ENCODE assay signal across 27 cellular contexts in genomic region chr7:92910976-92911375, GRCh38.
DNase-seq lines count a peak whose midpoint lies in the region; ATAC-seq and TF ChIP-seq lines count a peak whose summit lies in the region.
"Had no signal": no experiment of that assay in that cellular context is flagged by ENCODE, and none has a peak within 500 bp of the region (broad histone marks: within the 10 kb centered on the region; RNA-seq: fewer than 3 reads in every experiment).

No MANE protein-coding gene starts in this region.

- H2AFZ ChIP-seq in PC-3 (ENCODE audit: low read length): no peak overlapping the region

- no peaks in the 10 kb centered on the region for H3K36me3 ChIP-seq in PC-3 (ENCODE audit: low read depth, low read length)
- H3K36me3 ChIP-seq: BE2C; BLaER1; BLaER1 treated with 17β-estradiol and CSF1 and Interleukin-3, amounts not matched to agents 10 nM and 100 nM had no signal

- no peaks in the 10 kb centered on the region for H3K9me2 ChIP-seq in PC-3 (replicated peaks; ENCODE audit: low read length)

- peak overlapping the region; percentile 17; the same call in 1 of the 2 replicates for H3K27ac ChIP-seq in PC-3 (ENCODE audit: low read length)
- H3K27ac ChIP-seq: 22Rv1; A549; BLaER1; BLaER1 treated with 17β-estradiol and CSF1 and Interleukin-3, amounts not matched to agents 10 nM and 100 nM; C4-2B had no signal

- BruUV-seq in PC-3 (replicated peaks; lab: Mats Ljungman, UMichigan): no TSS peak

- no peaks in the 10 kb centered on the region for H3K9me3 ChIP-seq in PC-3 (ENCODE audit: low read length)
- H3K9me3 ChIP-seq: A549; BE2C; BLaER1; BLaER1 treated with 17β-estradiol and CSF1 and Interleukin-3, amounts not matched to agents 10 nM and 100 nM; Caco-2 had no signal

- H3K4me2 ChIP-seq in PC-3 (ENCODE audit: low read length): peak overlapping the region; percentile 33
- H3K4me2 ChIP-seq: A549; BLaER1; BLaER1 treated with 17β-estradiol and CSF1 and Interleukin-3, amounts not matched to agents 10 nM and 100 nM had no signal

- POLR2A ChIA-PET in PC-3 (lab: Charles Lee; ENCODE audit: unreplicated experiment): no interaction called here

- H3K79me2 ChIP-seq in PC-3 (ENCODE audit: low read length): no peaks in the 10 kb centered on the region

- peak; percentile 98 for ATAC-seq in PC-3
- ATAC-seq: A549; CD8-positive, alpha-beta T cell had no signal

- peaks cover 3% of the 10 kb centered on the region for H3F3A ChIP-seq in PC-3 (ENCODE audit: low read length, unreplicated experiment)

- no peaks in the 10 kb centered on the region for H3K27me3 ChIP-seq in PC-3 (ENCODE audit: low read length)
- H3K27me3 ChIP-seq: BE2C; BLaER1; BLaER1 treated with 17β-estradiol and CSF1 and Interleukin-3, amounts not matched to agents 10 nM and 100 nM had no signal

- intact Hi-C loops in PC-3 (cut with micrococcal nuclease): loop anchor here (10.0 kb wide), 2 partner anchors 104 to 146 kb away; no protein-coding TSS in a partner anchor

- H3K4me1 ChIP-seq in PC-3 (ENCODE audit: insufficient read depth, low read length): peaks cover 16% of the 10 kb centered on the region
- H3K4me1 ChIP-seq: A549, BE2C, BLaER1 had no signal

- TF ChIP-seq CTCF in PC-3 (conservative IDR thresholded peaks at IDR 0.05; ENCODE audit: low read depth, low read length): no peak

- H3K9ac ChIP-seq in PC-3 (ENCODE audit: low read length): no peak overlapping the region
- H3K9ac ChIP-seq: BLaER1; BLaER1 treated with 17β-estradiol and CSF1 and Interleukin-3, amounts not matched to agents 10 nM and 100 nM had no signal

- DNase-seq in PC-3: peak; percentile 61
- DNase-seq in NCI-H2227 treated with DMSO at 0.1 percent for 48 hours (lab: John Stamatoyannopoulos, UW): no peak
- DNase-seq: 8988T; ACHN; AML-193; BE2C; C1 segment of cervical spinal cord; Caco-2; Calu3; CD4-positive, alpha-beta memory T cell; CD4-positive, alpha-beta T cell; CD4-positive, CD25-positive, alpha-beta regulatory T cell; CD8-positive, alpha-beta memory T cell; CD8-positive, alpha-beta T cell; COR-L47; DMS 273 treated with DMSO at 0.1 percent for 48 hours; DMS153; DMS53; DMS79; DMS79 treated with DMSO at 0.1 percent for 48 hours; DND-41; EL had no signal

- CTCF ChIA-PET in PC-3 (lab: Charles Lee): no interaction called here

- H3K4me3 ChIP-seq in PC-3 (ENCODE audit: low read length): no peak overlapping the region
- H3K4me3 ChIP-seq: A549; BLaER1; BLaER1 treated with 17β-estradiol and CSF1 and Interleukin-3, amounts not matched to agents 10 nM and 100 nM had no signal

- no peaks in the 10 kb centered on the region for H4K20me1 ChIP-seq in PC-3 (ENCODE audit: low read length)
- H4K20me1 ChIP-seq: BLaER1; BLaER1 treated with 17β-estradiol and CSF1 and Interleukin-3, amounts not matched to agents 10 nM and 100 nM had no signal
